Comparison of ENCODE assay signal across 12 cellular contexts in genomic region chr3:105842449-105842848, GRCh38.
"Had no signal": no experiment of that assay in that cellular context is flagged by ENCODE, and none has a peak within 500 bp of the region (broad histone marks: within the 10 kb centered on the region; RNA-seq: fewer than 3 reads in every experiment).

No MANE protein-coding gene starts in this region.

- H3K4me3 ChIP-seq: ascending aorta, ovary, thyroid gland, vagina had no signal

- H3K27me3 ChIP-seq: ascending aorta, foreskin keratinocyte, ovary, thyroid gland, vagina had no signal

- H3K27ac ChIP-seq: ascending aorta, foreskin keratinocyte, ovary, thyroid gland, vagina had no signal

- H3K27me3 Mint-ChIP-seq: activated naive CD8-positive, alpha-beta T cell treated with anti-CD3 and anti-CD28 coated beads, Interleukin-2, amount 50 U/mL, for 24 hours had no signal

- H3K27ac Mint-ChIP-seq: activated naive CD8-positive, alpha-beta T cell treated with anti-CD3 and anti-CD28 coated beads, Interleukin-2, amount 50 U/mL, for 24 hours; T-helper 2 cell treated with Interferon-gamma antibody and Interleukin-4, amounts not matched to agents 5 μg/mL and 100 μg/mL, for 36 hours had no signal

- H3K9me3 ChIP-seq: ascending aorta, ovary, thyroid gland, vagina had no signal

- ATAC-seq: activated naive CD8-positive, alpha-beta T cell treated with anti-CD3 and anti-CD28 coated beads, Interleukin-2, amount 50 U/mL, for 24 hours; foreskin keratinocyte had no signal

- H3K9me3 Mint-ChIP-seq: neural crest cell; T-helper 2 cell treated with Interferon-gamma antibody and Interleukin-4, amounts not matched to agents 5 μg/mL and 100 μg/mL, for 36 hours had no signal

- DNase-seq: activated gamma-delta T cell; activated naive CD8-positive, alpha-beta T cell treated with anti-CD3 and anti-CD28 coated beads, Interleukin-2, amount 50 U/mL, for 24 hours; foreskin keratinocyte; head of caudate nucleus; ovary; stimulated activated CD4-positive, alpha-beta T cell treated with anti-CD3 and anti-CD28 coated beads, Interleukin-15, amount 100 ng/mL, for 24 hours; stimulated activated CD4-positive, alpha-beta T cell treated with anti-CD3 and anti-CD28 coated beads, Interleukin-4, amount 100 ng/mL, for 24 hours; thyroid gland had no signal

- H3K4me3 Mint-ChIP-seq: activated naive CD8-positive, alpha-beta T cell treated with anti-CD3 and anti-CD28 coated beads, Interleukin-2, amount 50 U/mL, for 24 hours; neural crest cell; T-helper 2 cell treated with Interferon-gamma antibody and Interleukin-4, amounts not matched to agents 5 μg/mL and 100 μg/mL, for 36 hours had no signal

- H3K36me3 ChIP-seq: ascending aorta, ovary, thyroid gland, vagina had no signal

- H3K4me1 ChIP-seq: foreskin keratinocyte had no signal
